24 cellular contexts compared by ENCODE assay signal in the genomic region with DNA sequence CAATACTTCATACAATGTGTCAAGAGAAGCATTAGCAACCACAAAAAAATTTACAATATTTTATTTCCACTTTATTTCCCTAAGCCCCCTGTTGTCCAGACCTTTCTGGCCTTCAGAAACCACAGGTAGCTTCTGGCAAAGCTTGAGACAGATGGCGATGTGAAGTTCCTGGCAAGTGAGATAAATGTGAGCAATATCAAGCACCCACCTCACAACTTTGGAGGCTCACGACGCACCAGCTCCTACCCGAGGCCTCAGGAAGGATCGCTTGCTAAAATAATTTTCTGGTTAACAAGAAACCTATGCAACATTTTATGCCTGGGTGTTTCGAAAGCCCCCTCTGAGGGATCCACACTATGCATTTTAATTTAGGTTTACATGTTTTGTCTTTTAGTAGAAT.
DNase-seq lines count a peak whose midpoint lies in the region; ATAC-seq, FAIRE-seq and TF ChIP-seq lines count a peak whose summit lies in the region.
"Had no signal": no experiment of that assay in that cellular context is flagged by ENCODE, and none has a peak within 500 bp of the region (broad histone marks: within the 10 kb centered on the region; RNA-seq: fewer than 3 reads in every experiment).

No MANE protein-coding gene starts in this region.

- H3K4me1 Mint-ChIP-seq in astrocyte (ENCODE audit: low read depth, unreplicated experiment) (no peaks in the 10 kb centered on the region), mesothelial cell of epicardium (no peaks in the 10 kb centered on the region)
- no peaks in the 10 kb centered on the region for H3K4me1 Mint-ChIP-seq in stimulated activated naive CD8-positive, alpha-beta T cell treated with anti-CD3 and anti-CD28 coated beads, Interleukin-15, amount 100 ng/mL, for 72 hours
- H3K4me1 Mint-ChIP-seq: B cell, CD14-positive monocyte had no signal

- no peaks in the 10 kb centered on the region for H4K20me1 ChIP-seq in astrocyte (ENCODE audit: insufficient read depth, low read length)

- H3K9me3 ChIP-seq in astrocyte (ENCODE audit: insufficient read depth, low read depth, low read length) (no peaks in the 10 kb centered on the region), right cardiac atrium (ENCODE audit: control insufficient read depth, low read length) (no peaks in the 10 kb centered on the region)

- intact Hi-C loops in right cardiac atrium (cut with DNase I), result no loop called here

- no peak for ATAC-seq in stimulated activated naive CD8-positive, alpha-beta T cell treated with anti-CD3 and anti-CD28 coated beads, Interleukin-15, amount 100 ng/mL, for 72 hours
- no peak for ATAC-seq in right cardiac atrium
- ATAC-seq: HCT116, Panc1 had no signal

- H3K79me2 ChIP-seq in astrocyte (ENCODE audit: insufficient read depth, low read length), result no peaks in the 10 kb centered on the region

- DNase-seq in DMS 273 (lab: John Stamatoyannopoulos, UW; ENCODE audit: unreplicated experiment) (peak; percentile 83), astrocyte (ENCODE audit: low read depth) (peak; percentile 24), mesothelial cell of epicardium (ENCODE audit: low spot score in 2 of 2, unreplicated experiment in 2 of 2) (no peak), right cardiac atrium (no peak)
- DNase-seq in stimulated activated naive CD8-positive, alpha-beta T cell treated with anti-CD3 and anti-CD28 coated beads, Interleukin-15, amount 100 ng/mL, for 72 hours, result no peak
- no peak for DNase-seq in stimulated activated CD4-positive, alpha-beta T cell treated with anti-CD3 and anti-CD28 coated beads, Interleukin-4, amount 100 ng/mL, for 1 hour
- DNase-seq: Calu3, GDM1, IMR-90, KG1, MM.1S, NCI-H1694, NCI-H2029 treated with DMSO at 0.1 percent for 48 hours, NCI-H510A, NCI-H69, SHP77 had no signal

- no peaks in the 10 kb centered on the region for H3K36me3 ChIP-seq in astrocyte (ENCODE audit: insufficient read depth, low read length)

- WGBS in right cardiac atrium, result 92% methylated on average over 6 of the region's 6 CpGs

- H3K4me2 ChIP-seq in astrocyte (ENCODE audit: low read length), result no peak overlapping the region

- no peak for FAIRE-seq in astrocyte (lab: Jason Lieb, UNC)
- FAIRE-seq: GM12891, GM19239 had no signal

- H3K27ac Mint-ChIP-seq in astrocyte (ENCODE audit: unreplicated experiment), result no peak overlapping the region
- H3K27ac Mint-ChIP-seq in stimulated activated naive CD8-positive, alpha-beta T cell treated with anti-CD3 and anti-CD28 coated beads, Interleukin-15, amount 100 ng/mL, for 72 hours, result no peak overlapping the region
- H3K27ac Mint-ChIP-seq in mesothelial cell of epicardium, result no peak overlapping the region
- H3K27ac Mint-ChIP-seq: B cell, CD14-positive monocyte had no signal

- H3K27me3 Mint-ChIP-seq in astrocyte (ENCODE audit: low read depth, unreplicated experiment) (no peaks in the 10 kb centered on the region), mesothelial cell of epicardium (ENCODE audit: low read depth) (peaks cover 3% of the 10 kb centered on the region)
- peaks cover 10% of the 10 kb centered on the region for H3K27me3 Mint-ChIP-seq in stimulated activated naive CD8-positive, alpha-beta T cell treated with anti-CD3 and anti-CD28 coated beads, Interleukin-15, amount 100 ng/mL, for 72 hours
- H3K27me3 Mint-ChIP-seq: B cell had no signal

- H3K4me3 ChIP-seq in astrocyte (ENCODE audit: insufficient read depth, low read depth, low read length) (no peak overlapping the region), right cardiac atrium (ENCODE audit: low read length) (no peak overlapping the region)

- H3K36me3 Mint-ChIP-seq in astrocyte (ENCODE audit: low read depth, unreplicated experiment) (no peaks in the 10 kb centered on the region), mesothelial cell of epicardium (no peaks in the 10 kb centered on the region)
- H3K36me3 Mint-ChIP-seq: CD14-positive monocyte had no signal

- H3K4me3 Mint-ChIP-seq in astrocyte (ENCODE audit: unreplicated experiment) (no peak overlapping the region), mesothelial cell of epicardium (no peak overlapping the region)
- H3K4me3 Mint-ChIP-seq in stimulated activated naive CD8-positive, alpha-beta T cell treated with anti-CD3 and anti-CD28 coated beads, Interleukin-15, amount 100 ng/mL, for 72 hours, result no peak overlapping the region
- H3K4me3 Mint-ChIP-seq: B cell, CD14-positive monocyte had no signal

- peak; percentile 26; the same call in 1 of the 2 replicates for TF ChIP-seq CTCF in LNCAP (IDR thresholded peaks at IDR 0.05)
- no peak for TF ChIP-seq CTCF in astrocyte (IDR thresholded peaks at IDR 0.05; ENCODE audit: insufficient read depth, low read depth, low read length)
- no peak for TF ChIP-seq CTCF in mesothelial cell of epicardium (IDR thresholded peaks at IDR 0.05; ENCODE audit: unreplicated experiment)

- no peaks in the 10 kb centered on the region for H3K27me3 ChIP-seq in astrocyte (ENCODE audit: insufficient read depth, low read length)
- H3K27me3 ChIP-seq in right cardiac atrium (ENCODE audit: control insufficient read depth, insufficient read depth), result no peaks in the 10 kb centered on the region

- H3K4me1 ChIP-seq in astrocyte (ENCODE audit: insufficient read depth, low read length) (no peaks in the 10 kb centered on the region), right cardiac atrium (ENCODE audit: control insufficient read depth, insufficient read depth, low read length) (no peaks in the 10 kb centered on the region)

- H3K27ac ChIP-seq in astrocyte (ENCODE audit: low read depth, low read length) (no peak overlapping the region), right cardiac atrium (ENCODE audit: low read length) (no peak overlapping the region)
- H3K27ac ChIP-seq: RWPE1 had no signal

- no peak overlapping the region for H3K9ac ChIP-seq in astrocyte (ENCODE audit: low read length)

- H3K9me3 Mint-ChIP-seq in astrocyte (ENCODE audit: unreplicated experiment), result peaks cover 2% of the 10 kb centered on the region
- no peaks in the 10 kb centered on the region for H3K9me3 Mint-ChIP-seq in stimulated activated naive CD8-positive, alpha-beta T cell treated with anti-CD3 and anti-CD28 coated beads, Interleukin-15, amount 100 ng/mL, for 72 hours
- peaks cover 5% of the 10 kb centered on the region for H3K9me3 Mint-ChIP-seq in mesothelial cell of epicardium

- H2AFZ ChIP-seq in astrocyte (ENCODE audit: low read depth, low read length), result no peak overlapping the region

Comparison
In these comparisons a context has a peak if more than half of its experiments do, and no peak if none do; other contexts are left out.
1. DNase-seq: peak in DMS 273 (single experiment) and astrocyte (single experiment); none in stimulated activated naive CD8-positive, alpha-beta T cell treated with anti-CD3 and anti-CD28 coated beads, Interleukin-15, amount 100 ng/mL, for 72 hours (0 of 2), mesothelial cell of epicardium (0 of 2), right cardiac atrium (0 of 3) and stimulated activated CD4-positive, alpha-beta T cell treated with anti-CD3 and anti-CD28 coated beads, Interleukin-4, amount 100 ng/mL, for 1 hour (single experiment).